1 cellular context compared by ENCODE assay signal in genomic region chr17:4161560-4162221, GRCh38.
TF ChIP-seq lines count a peak whose summit lies in the region.

No MANE protein-coding gene starts in this region.

TF ChIP-seq in HEK293, 187 proteins besides CTCF, POLR2A, EP300 and RAD21 (continued from another document):
- TF ChIP-seq ZNF37A (tag by site-specific recombination; IDR thresholded peaks at IDR 0.05), result no peak
